In the genomic region with DNA sequence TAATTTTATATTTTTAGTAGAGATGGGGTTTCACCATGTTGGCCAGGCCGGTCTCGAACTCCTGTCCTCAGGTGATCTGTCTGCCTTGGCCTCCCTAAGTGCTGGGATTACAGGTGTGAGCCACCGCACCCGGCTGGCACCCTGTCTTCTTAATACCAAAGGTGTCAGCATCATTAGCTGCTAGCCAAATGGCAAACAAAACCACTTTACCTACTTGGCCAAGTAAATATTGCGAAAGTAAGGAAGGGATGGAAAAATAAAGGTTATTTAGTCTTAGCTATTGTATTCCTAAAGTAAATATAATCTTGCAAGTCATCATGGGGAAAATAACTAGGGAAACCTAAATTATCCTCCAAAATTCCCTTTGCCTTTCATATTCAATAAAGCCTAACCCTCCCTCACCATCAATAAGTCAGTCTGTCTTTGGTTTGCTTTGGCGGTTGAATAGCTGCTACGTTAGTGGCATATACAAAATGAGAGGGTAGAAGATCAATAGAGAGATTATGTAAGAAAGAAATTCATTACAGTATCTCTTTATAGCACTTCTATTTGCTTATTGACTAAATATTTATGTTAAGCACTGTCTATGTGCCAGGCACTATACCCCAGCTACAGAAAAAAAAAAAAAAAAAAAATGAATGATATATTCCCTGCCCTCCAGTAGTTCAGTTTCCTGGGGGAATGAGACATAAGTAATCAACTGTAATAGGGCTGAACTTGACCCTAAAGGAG, we compare ENCODE assay signal across 17 cellular contexts. TPM values are rescaled to one million over a fixed set of nuclear protein-coding genes. Genes with fewer than 3 reads are reported as not detected.
A peak's percentile ranks its signal among the peaks of the same experiment; 100 is the strongest.
DNase-seq lines count a peak whose midpoint lies in the region; TF ChIP-seq lines count a peak whose summit lies in the region.
"Had no signal": no experiment of that assay in that cellular context is flagged by ENCODE, and none has a peak within 500 bp of the region (broad histone marks: within the 10 kb centered on the region; RNA-seq: fewer than 3 reads in every experiment).

No MANE protein-coding gene starts in this region.

- H3K9me3 Mint-ChIP-seq in Caco-2 (ENCODE audit: unreplicated experiment): no peaks in the 10 kb centered on the region
- H3K9me3 Mint-ChIP-seq: activated naive CD8-positive, alpha-beta T cell treated with anti-CD3 and anti-CD28 coated beads, Interleukin-2, amount 50 U/mL, for 24 hours; activated T-helper 17 cell treated with anti-CD3 and anti-CD28 coated beads, Interleukin-2, amount 50 U/mL, for 72 hours had no signal

- H3K9me3 ChIP-seq in Caco-2: no peaks in the 10 kb centered on the region
- H3K9me3 ChIP-seq: psoas muscle, spleen had no signal

- POLR2A ChIA-PET in Caco-2 (lab: Charles Lee): interaction anchor here (0.5 to 1.4 kb wide), 3 partner anchors 92 to 185 kb away, joined by 4 to 17 read pairs (median 5); a partner anchor contains a TSS

- no peak overlapping the region for H3K4me3 ChIP-seq in Caco-2 (ENCODE audit: low read depth, low read length)
- H3K4me3 ChIP-seq: psoas muscle, spleen had no signal

- H3K27ac Mint-ChIP-seq in Caco-2 (ENCODE audit: unreplicated experiment): peak overlapping the region; percentile 68
- H3K27ac Mint-ChIP-seq: activated naive CD8-positive, alpha-beta T cell treated with anti-CD3 and anti-CD28 coated beads, Interleukin-2, amount 50 U/mL, for 24 hours; activated T-helper 17 cell treated with anti-CD3 and anti-CD28 coated beads, Interleukin-2, amount 50 U/mL, for 72 hours had no signal

- H3K27me3 ChIP-seq in Caco-2 (replicated peaks; ENCODE audit: control insufficient read depth, insufficient read depth, low read length): no peaks in the 10 kb centered on the region
- H3K27me3 ChIP-seq: brain microvascular endothelial cell had no signal

- no peak for TF ChIP-seq CTCF in Caco-2 (IDR thresholded peaks at IDR 0.05; ENCODE audit: insufficient read depth in 1 of 2, low read depth in 1 of 2, low read length in 1 of 2, severe bottlenecking in 1 of 2, unreplicated experiment in 1 of 2)

- no TSS peak for BruUV-seq in Caco-2 (replicated peaks; lab: Mats Ljungman, UMichigan)

- H3K4me1 Mint-ChIP-seq in Caco-2 (ENCODE audit: low read depth, unreplicated experiment): peaks cover 31% of the 10 kb centered on the region
- H3K4me1 Mint-ChIP-seq: activated naive CD8-positive, alpha-beta T cell treated with anti-CD3 and anti-CD28 coated beads, Interleukin-2, amount 50 U/mL, for 24 hours; activated T-helper 17 cell treated with anti-CD3 and anti-CD28 coated beads, Interleukin-2, amount 50 U/mL, for 72 hours had no signal

- H3K27ac ChIP-seq in epithelial cell of prostate: peak overlapping the region; percentile 96
- H3K27ac ChIP-seq: brain microvascular endothelial cell, psoas muscle, spleen had no signal

- H3K4me3 Mint-ChIP-seq in Caco-2 (ENCODE audit: unreplicated experiment): peak overlapping the region; percentile 39
- H3K4me3 Mint-ChIP-seq: activated naive CD8-positive, alpha-beta T cell treated with anti-CD3 and anti-CD28 coated beads, Interleukin-2, amount 50 U/mL, for 24 hours; activated T-helper 17 cell treated with anti-CD3 and anti-CD28 coated beads, Interleukin-2, amount 50 U/mL, for 72 hours had no signal

- H3K36me3 Mint-ChIP-seq in Caco-2 (ENCODE audit: insufficient read depth, unreplicated experiment): no peaks in the 10 kb centered on the region

- peaks cover 41% of the 10 kb centered on the region for H3K4me1 ChIP-seq in Caco-2

- CTCF ChIA-PET in Caco-2 (lab: Charles Lee): interaction anchor here (0.7 to 4.1 kb wide), 28 partner anchors 9 to 792 kb away, joined by 3 to 141 read pairs (median 8); a partner anchor contains a TSS

- no peaks in the 10 kb centered on the region for H3K27me3 Mint-ChIP-seq in Caco-2 (ENCODE audit: insufficient read depth, unreplicated experiment)

- intact Hi-C loops in Caco-2 (cut with micrococcal nuclease; ENCODE audit: unreplicated experiment): loop anchor here (1.0 kb wide), 9 partner anchors 20 to 578 kb away; a partner anchor contains a TSS

- H3K36me3 ChIP-seq in Caco-2 (ENCODE audit: control insufficient read depth, insufficient read depth, low read length): no peaks in the 10 kb centered on the region
- H3K36me3 ChIP-seq: brain microvascular endothelial cell, spleen had no signal

- DNase-seq in Caco-2: no peak
- DNase-seq in LoVo (ENCODE audit: low spot score): peak; percentile 10
- DNase-seq in epithelial cell of prostate (ENCODE audit: low read depth, low spot score): no peak
- peak; percentile 22 for DNase-seq in renal cortical epithelial cell (ENCODE audit: low read depth)
- no peak for DNase-seq in HK-2 (ENCODE audit: unreplicated experiment)
- DNase-seq in SKM-1 treated with dmso at 0.1 percent for 144 hours (lab: John Stamatoyannopoulos, UW; ENCODE audit: unreplicated experiment): no peak
- DNase-seq in C1 segment of cervical spinal cord (lab: John Stamatoyannopoulos, UW): no peak
- DNase-seq in NCI-H2227 (lab: John Stamatoyannopoulos, UW; ENCODE audit: unreplicated experiment): no peak
- DNase-seq: activated CD4-positive, alpha-beta T cell treated with anti-CD3 and anti-CD28 coated beads for 48 hours; activated naive CD8-positive, alpha-beta T cell treated with anti-CD3 and anti-CD28 coated beads, Interleukin-2, amount 50 U/mL, for 24 hours; brain microvascular endothelial cell; psoas muscle; spleen; stimulated activated CD4-positive, alpha-beta T cell treated with anti-CD3 and anti-CD28 coated beads, Interleukin-4, amount 100 ng/mL, for 4 hours had no signal

RNA-seq across cellular contexts. Expression of a gene that starts 40.2 kb away (rescaled TPM):
- 2.2 and 3.9 TPM in 2 replicates for total RNA-seq in Caco-2 (2022)
- total RNA-seq in renal cortical epithelial cell: 2.6 and 11.9 TPM in 2 replicates
- total RNA-seq: activated T-helper 17 cell treated with anti-CD3 and anti-CD28 coated beads, Interleukin-2, amount 50 U/mL, for 72 hours; dermis blood vessel endothelial cell; endothelial cell of umbilical vein; spleen had no signal

Comparison
In these comparisons a context has a peak if more than half of its experiments do, and no peak if none do; other contexts are left out.
1. DNase-seq: peak in LoVo (single experiment) and renal cortical epithelial cell (single experiment); none in Caco-2 (0 of 2), epithelial cell of prostate (single experiment), HK-2 (single experiment), SKM-1 treated with dmso at 0.1 percent for 144 hours (single experiment), C1 segment of cervical spinal cord (0 of 14) and NCI-H2227 (single experiment).